6 cellular contexts compared by ENCODE assay signal in genomic region chr14:62866376-62866775, GRCh38.
"Had no signal": no experiment of that assay in that cellular context is flagged by ENCODE, and none has a peak within 500 bp of the region (broad histone marks: within the 10 kb centered on the region; RNA-seq: fewer than 3 reads in every experiment).

No MANE protein-coding gene starts in this region.

- FAIRE-seq: HepG2, K562 had no signal

- DNase-seq: IMR-90, KBM-7, KG1 had no signal

- ATAC-seq: HepG2, K562 had no signal

- H3K4me3 ChIP-seq: K562 had no signal

- H3K27ac ChIP-seq: HL-60 had no signal
